In the genomic region with DNA sequence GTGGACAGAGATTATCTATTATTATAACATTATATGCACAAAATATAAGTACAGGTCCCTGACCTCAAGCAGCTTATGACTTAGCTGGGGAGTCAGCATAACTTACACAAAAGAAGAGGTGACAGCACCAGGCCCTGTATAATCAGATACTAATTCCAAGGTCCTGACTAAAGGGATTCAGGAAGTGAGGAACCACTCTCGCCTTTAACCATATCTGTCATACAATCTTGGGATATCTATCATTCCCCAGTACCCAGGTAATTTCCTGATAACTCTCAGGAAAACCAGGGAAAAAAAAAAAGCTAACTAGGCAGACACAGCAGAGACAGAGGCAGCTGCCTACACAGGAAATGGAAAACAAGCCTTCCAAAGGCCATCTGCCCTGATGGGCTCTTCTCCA, we compare ENCODE assay signal across 25 cellular contexts.
DNase-seq lines count a peak whose midpoint lies in the region; ATAC-seq and TF ChIP-seq lines count a peak whose summit lies in the region.
"Had no signal": no experiment of that assay in that cellular context is flagged by ENCODE, and none has a peak within 500 bp of the region (broad histone marks: within the 10 kb centered on the region; RNA-seq: fewer than 3 reads in every experiment).

No MANE protein-coding gene starts in this region.

- TF ChIP-seq CTCF in AG10803 (conservative IDR thresholded peaks at IDR 0.05; ENCODE audit: low read length), result no peak
- TF ChIP-seq CTCF in RWPE1 (conservative IDR thresholded peaks at IDR 0.05; ENCODE audit: low read depth), result no peak
- no peak for TF ChIP-seq CTCF in esophagus muscularis mucosa (IDR thresholded peaks at IDR 0.05)

- TF ChIP-seq EP300 in esophagus muscularis mucosa (IDR thresholded peaks at IDR 0.05), result no peak

- no peaks in the 10 kb centered on the region for H3K4me1 ChIP-seq in esophagus muscularis mucosa
- H3K4me1 ChIP-seq: SJSA1 had no signal

- H3K4me3 ChIP-seq in AG10803 (ENCODE audit: low read length), result no peak overlapping the region
- no peak overlapping the region for H3K4me3 ChIP-seq in esophagus muscularis mucosa
- H3K4me3 ChIP-seq: SJSA1, thoracic aorta had no signal

- POLR2A ChIA-PET in RWPE1 (lab: Yijun Ruan, JAX; ENCODE audit: low non-redundant PET), result no interaction called here

- TF ChIP-seq POLR2A in esophagus muscularis mucosa (IDR thresholded peaks at IDR 0.05; ENCODE audit: low read depth), result no peak

- CTCF ChIA-PET in RWPE1 (lab: Yijun Ruan, JAX), result interaction anchor here (0.6 to 1.4 kb wide), 2 partner anchors 15 to 70 kb away, joined by 3 to 5 read pairs; no protein-coding TSS in a partner anchor

- no peak overlapping the region for H3K27ac ChIP-seq in RWPE1
- H3K27ac ChIP-seq in esophagus muscularis mucosa (replicated peaks in 1 of 4), result no peak overlapping the region
- H3K27ac ChIP-seq: C4-2B, SJSA1, thoracic aorta, WERI-Rb-1 had no signal

- intact Hi-C loops in esophagus muscularis mucosa (cut with DNase I), result no loop called here

- no peaks in the 10 kb centered on the region for H3K36me3 ChIP-seq in esophagus muscularis mucosa
- H3K36me3 ChIP-seq: SJSA1, thoracic aorta, WERI-Rb-1 had no signal

- H3K27me3 ChIP-seq in esophagus muscularis mucosa, result no peaks in the 10 kb centered on the region
- H3K27me3 ChIP-seq: SJSA1 had no signal

- peaks cover 0 to 21% (median 18%) of the 10 kb centered on the region in 4 donors for H3K9me3 ChIP-seq in esophagus muscularis mucosa
- H3K9me3 ChIP-seq: SJSA1, thoracic aorta had no signal

- 100% methylated on average over 1 of the region's 1 CpG for WGBS in esophagus muscularis mucosa

- ATAC-seq in HG02970 (IDR thresholded peaks at IDR 0.05; ENCODE audit: low FRiP score, unreplicated experiment) (no peak), HG03571 (IDR thresholded peaks at IDR 0.05; ENCODE audit: unreplicated experiment) (no peak), HG03457 (IDR thresholded peaks at IDR 0.05; ENCODE audit: unreplicated experiment) (no peak)
- ATAC-seq: activated CD8-positive, alpha-beta memory T cell treated with anti-CD3 and anti-CD28 coated beads, Interleukin-2, amount 10 ng/mL, durations not matched to agents 7 days and 5 days; stimulated activated memory B cell treated with anti-CD40 and anti-IgM and Interleukin-4, amounts not matched to agents 10 μg/mL and 1 μg/mL and 100 μg/mL, for 72 hours had no signal

- DNase-seq in AG10803 (ENCODE audit: low read depth), result peak; percentile 6
- DNase-seq in HCEC 1CT, result peak; percentile 71
- DNase-seq in RWPE1 (ENCODE audit: low spot score), result peak; percentile 64
- peak; percentile 64 for DNase-seq in esophagus muscularis mucosa (ENCODE audit: extremely low spot score)
- no peak for DNase-seq in NCI-H2081 (lab: John Stamatoyannopoulos, UW)
- DNase-seq: activated CD4-positive, alpha-beta T cell treated with anti-CD3 and anti-CD28 coated beads, Interleukin-2, amount 10 ng/mL, durations not matched to agents 7 days and 5 days; activated CD8-positive, alpha-beta memory T cell treated with anti-CD3 and anti-CD28 coated beads, Interleukin-2, amount 10 ng/mL, durations not matched to agents 7 days and 5 days; effector memory CD4-positive, alpha-beta T cell; GF-D8; KG1; NCI-H1930; NCI-H82; nucleus accumbens; OCI-M1; small intestine; stimulated activated CD4-positive, alpha-beta T cell treated with anti-CD3 and anti-CD28 coated beads, Interleukin-2, amount 100 ng/mL, for 24 hours; T-helper 2 cell; WERI-Rb-1 had no signal

Comparison
In these comparisons a context has a peak if more than half of its experiments do, and no peak if none do; other contexts are left out.
1. DNase-seq: peak in AG10803 (single experiment), HCEC 1CT (single experiment), RWPE1 (single experiment) and esophagus muscularis mucosa (single experiment); none in NCI-H2081 (0 of 2).